Comparison of ENCODE assay signal across 10 cellular contexts in genomic region chr3:187946031-187946691, GRCh38.
A peak's percentile ranks its signal among the peaks of the same experiment; 100 is the strongest.
DNase-seq lines count a peak whose midpoint lies in the region; ATAC-seq and TF ChIP-seq lines count a peak whose summit lies in the region.
"Had no signal": no experiment of that assay in that cellular context is flagged by ENCODE, and none has a peak within 500 bp of the region (broad histone marks: within the 10 kb centered on the region; RNA-seq: fewer than 3 reads in every experiment).

No MANE protein-coding gene starts in this region.

- H3K4me2 ChIP-seq in osteoblast (ENCODE audit: insufficient read depth, low read length), result no peak overlapping the region

- H3K4me1 ChIP-seq in osteoblast (ENCODE audit: insufficient read depth, low read length), result peaks cover 17% of the 10 kb centered on the region

- peak overlapping the region; percentile 51 for H2AFZ ChIP-seq in osteoblast (ENCODE audit: low read length)

- H3K79me2 ChIP-seq in osteoblast (ENCODE audit: insufficient read depth, low read length), result no peaks in the 10 kb centered on the region

- H3K4me3 Mint-ChIP-seq in nephron progenitor cell, result no peak overlapping the region

- H3K27me3 ChIP-seq in osteoblast (ENCODE audit: insufficient read depth, low read length), result no peaks in the 10 kb centered on the region

- no peak for ATAC-seq in GM19324 (IDR thresholded peaks at IDR 0.05; ENCODE audit: low FRiP score, unreplicated experiment)

- no peaks in the 10 kb centered on the region for H3K27me3 Mint-ChIP-seq in nephron progenitor cell (ENCODE audit: low read depth, poor library complexity)

- peak overlapping the region; percentile 49 for H3K27ac ChIP-seq in osteoblast (ENCODE audit: low read depth, low read length)

- no peaks in the 10 kb centered on the region for H3K36me3 Mint-ChIP-seq in nephron progenitor cell (ENCODE audit: low read depth)

- DNase-seq in ELR (ENCODE audit: low read depth) (peak; percentile 28), NCI-H345 (lab: John Stamatoyannopoulos, UW) (peak; percentile 14), choroid plexus epithelial cell (ENCODE audit: low read depth) (peak; percentile 68), osteoblast (ENCODE audit: insufficient read length, low spot score, missing footprints) (peak; percentile 92), nephron progenitor cell (no peak)
- no peak for DNase-seq in activated CD4-positive, alpha-beta T cell treated with anti-CD3 and anti-CD28 coated beads, Interleukin-2, amount 50 U/mL, for 48 hours
- DNase-seq: aorta, KG1, T-helper 1 cell had no signal

- H3K36me3 ChIP-seq in osteoblast (ENCODE audit: insufficient read depth, low read length), result no peaks in the 10 kb centered on the region

- no peak for TF ChIP-seq CTCF in choroid plexus epithelial cell (conservative IDR thresholded peaks at IDR 0.05; ENCODE audit: low read depth, low read length)
- no peak for TF ChIP-seq CTCF in osteoblast (IDR thresholded peaks at IDR 0.05; ENCODE audit: extremely low read depth, low read depth, low read length)
- no peak for TF ChIP-seq CTCF in nephron progenitor cell (IDR thresholded peaks at IDR 0.05)

- no peaks in the 10 kb centered on the region for H4K20me1 ChIP-seq in osteoblast (ENCODE audit: insufficient read depth, low read length)

- H3K27ac Mint-ChIP-seq in nephron progenitor cell, result no peak overlapping the region

- H3K9me3 ChIP-seq in osteoblast (ENCODE audit: low read depth, low read length), result no peaks in the 10 kb centered on the region

- H3K4me3 ChIP-seq in choroid plexus epithelial cell (ENCODE audit: low read depth, low read length) (no peak overlapping the region), osteoblast (ENCODE audit: insufficient read depth, low read length) (no peak overlapping the region)

- peaks cover 9% of the 10 kb centered on the region for H3K4me1 Mint-ChIP-seq in nephron progenitor cell

- H3K9me3 Mint-ChIP-seq in nephron progenitor cell, result no peaks in the 10 kb centered on the region

Comparison
In these comparisons a context has a peak if more than half of its experiments do, and no peak if none do; other contexts are left out.
1. DNase-seq: peak in ELR (single experiment), NCI-H345 (single experiment), choroid plexus epithelial cell (single experiment) and osteoblast (single experiment); none in activated CD4-positive, alpha-beta T cell treated with anti-CD3 and anti-CD28 coated beads, Interleukin-2, amount 50 U/mL, for 48 hours (0 of 2) and nephron progenitor cell (single experiment).